Comparison of ENCODE assay signal across 2 cellular contexts in genomic region chr17:67568961-67569360, GRCh38.
A peak's percentile ranks its signal among the peaks of the same experiment; 100 is the strongest.
TF ChIP-seq lines count a peak whose summit lies in the region.

No MANE protein-coding gene starts in this region.

TF ChIP-seq in GM12878, 131 proteins besides CTCF, POLR2A, EP300 and RAD21:
- no peak for TF ChIP-seq MYC (IDR thresholded peaks at IDR 0.05; ENCODE audit: insufficient read depth, insufficient read length, insufficient replicate concordance, low read length, severe bottlenecking)
- TF ChIP-seq ZNF687 (IDR thresholded peaks at IDR 0.05), result 0 out of 2 replicates have a peak, but pooled peaks have one; percentile 20
- peak; percentile 47; the same call in 1 of the 2 replicates for TF ChIP-seq MEF2A (IDR thresholded peaks at IDR 0.05; ENCODE audit: insufficient read depth, low read depth, low read length)
- TF ChIP-seq YBX1 (IDR thresholded peaks at IDR 0.05), result no peak
- TF ChIP-seq ZNF217 (IDR thresholded peaks at IDR 0.05), result no peak
- peak; percentile 98 for TF ChIP-seq CUX1 (IDR thresholded peaks at IDR 0.05; ENCODE audit: insufficient replicate concordance, low read depth, low read length)
- peak; percentile 68 for TF ChIP-seq MEF2B (IDR thresholded peaks at IDR 0.05; ENCODE audit: partially characterized antibody, poor library complexity, severe bottlenecking)
- TF ChIP-seq BMI1 (IDR thresholded peaks at IDR 0.05; ENCODE audit: borderline replicate concordance), result peak; percentile 69; the same call in 1 of the 2 replicates
- no peak for TF ChIP-seq SREBF1 (IDR thresholded peaks at IDR 0.05; ENCODE audit: low read length)
- peak; percentile 17; the same call in 1 of the 2 replicates for TF ChIP-seq SPI1 (IDR thresholded peaks at IDR 0.05; ENCODE audit: borderline replicate concordance, insufficient read depth, low read depth, low read length)
- no peak for TF ChIP-seq IRF3 (IDR thresholded peaks at IDR 0.05)

TF ChIP-seq in GM23338, 12 proteins besides CTCF, POLR2A, EP300 and RAD21:
- TF ChIP-seq REST (IDR thresholded peaks at IDR 0.05; ENCODE audit: unreplicated experiment) (no peak), EZH2 (IDR thresholded peaks at IDR 0.05; ENCODE audit: low read depth, unreplicated experiment) (no peak), POLR2AphosphoS5 (IDR thresholded peaks at IDR 0.05; ENCODE audit: low read depth) (no peak), ZNF462 (CRISPR knock-in tag; IDR thresholded peaks at IDR 0.05) (no peak), ETS1 (IDR thresholded peaks at IDR 0.05) (no peak), EZH2phosphoT487 (IDR thresholded peaks at IDR 0.05; ENCODE audit: unreplicated experiment) (no peak), STAT1 (IDR thresholded peaks at IDR 0.05; ENCODE audit: unreplicated experiment) (no peak), ZNF114 (CRISPR knock-in tag; IDR thresholded peaks at IDR 0.05) (no peak), NANOG (IDR thresholded peaks at IDR 0.05; ENCODE audit: borderline replicate concordance) (no peak), CREB1 (CRISPR knock-in tag; IDR thresholded peaks at IDR 0.05; ENCODE audit: low read depth) (no peak), JUNB (IDR thresholded peaks at IDR 0.05; ENCODE audit: unreplicated experiment) (no peak), ZNF331 (CRISPR knock-in tag; IDR thresholded peaks at IDR 0.05; ENCODE audit: low read depth) (no peak)
